In genomic region chr18:31837879-31838278, GRCh38 we compare ENCODE assay signal across 8 cellular contexts.
"Had no signal": no experiment of that assay in that cellular context is flagged by ENCODE, and none has a peak within 500 bp of the region (broad histone marks: within the 10 kb centered on the region; RNA-seq: fewer than 3 reads in every experiment).

No MANE protein-coding gene starts in this region.

- FAIRE-seq: G401.6, GM12878, GM12891, GM12892, GM18507, GM19239 had no signal

- H3K4me3 ChIP-seq: GM12878 had no signal

- ATAC-seq: GM12878 had no signal

- DNase-seq: GDM1, GF-D8 had no signal
